Comparison of ENCODE assay signal across 1 cellular context in the genomic region with DNA sequence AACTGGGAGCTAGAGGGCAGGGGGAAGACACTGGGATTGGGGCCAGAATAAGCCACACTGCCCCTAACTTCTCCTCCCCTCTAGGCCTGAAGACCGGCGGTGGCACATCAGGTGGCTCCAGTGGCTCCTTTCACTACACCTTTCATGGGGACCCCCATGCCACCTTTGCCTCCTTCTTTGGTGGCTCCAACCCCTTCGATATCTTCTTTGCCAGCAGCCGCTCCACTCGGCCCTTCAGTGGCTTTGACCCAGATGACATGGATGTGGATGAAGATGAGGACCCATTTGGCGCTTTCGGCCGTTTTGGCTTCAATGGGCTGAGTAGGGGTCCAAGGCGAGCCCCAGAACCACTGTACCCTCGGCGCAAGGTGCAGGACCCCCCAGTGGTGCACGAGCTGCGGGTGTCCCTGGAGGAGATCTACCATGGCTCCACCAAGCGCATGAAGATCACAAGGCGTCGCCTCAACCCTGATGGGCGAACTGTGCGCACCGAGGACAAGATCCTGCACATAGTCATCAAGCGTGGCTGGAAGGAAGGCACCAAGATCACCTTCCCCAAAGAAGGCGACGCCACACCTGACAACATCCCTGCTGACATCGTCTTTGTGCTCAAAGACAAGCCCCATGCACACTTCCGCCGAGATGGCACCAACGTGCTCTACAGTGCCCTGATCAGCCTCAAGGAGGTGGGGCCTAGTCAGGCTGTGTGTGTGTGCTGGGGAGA.
TF ChIP-seq lines count a peak whose summit lies in the region.

No MANE protein-coding gene starts in this region.

TF ChIP-seq in IMR-90, 13 proteins besides CTCF, POLR2A, EP300 and RAD21:
- TF ChIP-seq MAFK (IDR thresholded peaks at IDR 0.05; ENCODE audit: low read depth, low read length) (no peak), RCOR1 (IDR thresholded peaks at IDR 0.05; ENCODE audit: insufficient replicate concordance, low read length) (no peak), SMC3 (IDR thresholded peaks at IDR 0.05; ENCODE audit: low read depth, low read length) (no peak), NFE2L2 (IDR thresholded peaks at IDR 0.05; ENCODE audit: low read depth, low read length) (no peak), FOS (IDR thresholded peaks at IDR 0.05; ENCODE audit: low read depth, low read length) (no peak), MAZ (IDR thresholded peaks at IDR 0.05; ENCODE audit: borderline replicate concordance, low read depth, low read length) (no peak), RFX5 (IDR thresholded peaks at IDR 0.05; ENCODE audit: low read depth, low read length) (no peak)
